In genomic region chr20:34377072-34377847, GRCh38 we compare ENCODE assay signal across 1 cellular context.
TF ChIP-seq lines count a peak whose summit lies in the region.

No MANE protein-coding gene starts in this region.

TF ChIP-seq in GM12878, 131 proteins besides CTCF, POLR2A, EP300 and RAD21 (continued from another document):
- TF ChIP-seq IRF5 (IDR thresholded peaks at IDR 0.05; ENCODE audit: borderline replicate concordance) (no peak), ZBTB4 (CRISPR knock-in tag; IDR thresholded peaks at IDR 0.05) (no peak), YBX1 (IDR thresholded peaks at IDR 0.05) (no peak), FOXK2 (IDR thresholded peaks at IDR 0.05) (no peak), SRF (IDR thresholded peaks at IDR 0.05; ENCODE audit: low read depth in 2 of 2, low read length in 2 of 2) (no peak), ELK1 (IDR thresholded peaks at IDR 0.05; ENCODE audit: low read depth, low read length) (no peak), HDAC2 (IDR thresholded peaks at IDR 0.05) (no peak), SKIL (IDR thresholded peaks at IDR 0.05; ENCODE audit: low read depth, poor library complexity, severe bottlenecking) (peak; percentile 86), JUND (IDR thresholded peaks at IDR 0.05; ENCODE audit: low read depth, low read length) (0 out of 2 replicates have a peak, but pooled peaks have one; percentile 41), RELB (IDR thresholded peaks at IDR 0.05; ENCODE audit: low read depth) (peak; percentile 62; the same call in 1 of the 2 replicates), NR2C1 (IDR thresholded peaks at IDR 0.05) (no peak), ZNF207 (IDR thresholded peaks at IDR 0.05; ENCODE audit: borderline replicate concordance) (no peak), FOXM1 (IDR thresholded peaks at IDR 0.05; ENCODE audit: low read depth, low read length) (peak; percentile 79; the same call in 1 of the 2 replicates), MLLT1 (IDR thresholded peaks at IDR 0.05) (peak; percentile 89), CHD4 (IDR thresholded peaks at IDR 0.05) (no peak), ATF2 (IDR thresholded peaks at IDR 0.05; ENCODE audit: low read length) (peak; percentile 87), BRCA1 (IDR thresholded peaks at IDR 0.05; ENCODE audit: low read depth, low read length) (no peak), TCF3 (IDR thresholded peaks at IDR 0.05; ENCODE audit: borderline replicate concordance, insufficient read depth, low read depth, low read length) (no peak), SMAD1 (IDR thresholded peaks at IDR 0.05; ENCODE audit: low read depth, partially characterized antibody) (no peak), MTA3 (IDR thresholded peaks at IDR 0.05; ENCODE audit: borderline replicate concordance, low read length) (peak; percentile 84; the same call in 1 of the 2 replicates), SIX5 (IDR thresholded peaks at IDR 0.05; ENCODE audit: low read depth, low read length, severe bottlenecking) (no peak), PAX5 (IDR thresholded peaks at IDR 0.05; ENCODE audit: borderline replicate concordance, low read depth, low read length) (peak; percentile 96), RCOR1 (conservative IDR thresholded peaks at IDR 0.05; ENCODE audit: low read depth, low read length) (no peak), NFIC (IDR thresholded peaks at IDR 0.05; ENCODE audit: low read depth, low read length) (peak; percentile 93), ETV6 (conservative IDR thresholded peaks at IDR 0.05 in 1 of 2, IDR thresholded peaks at IDR 0.05 in 1 of 2; ENCODE audit: borderline replicate concordance in 1 of 2, low read depth in 1 of 2) (no peak), NR2C2 (IDR thresholded peaks at IDR 0.05; ENCODE audit: borderline replicate concordance, control insufficient read depth, insufficient read length, low read depth) (no peak), TCF12 (IDR thresholded peaks at IDR 0.05; ENCODE audit: low read depth, low read length) (no peak), ZBTB33 (IDR thresholded peaks at IDR 0.05) (no peak), CUX1 (IDR thresholded peaks at IDR 0.05; ENCODE audit: insufficient replicate concordance, low read depth, low read length) (no peak), CEBPB (IDR thresholded peaks at IDR 0.05; ENCODE audit: borderline replicate concordance in 1 of 2, low read depth in 2 of 2, low read length in 2 of 2) (peak in 1 of 2 experiments; percentile 92; a peak in 2 of 4 replicates), MAX (IDR thresholded peaks at IDR 0.05; ENCODE audit: low read depth, low read length) (no peak), IKZF1 (conservative IDR thresholded peaks at IDR 0.05) (0 out of 2 replicates have a peak, but pooled peaks have one; percentile 53), CHD2 (IDR thresholded peaks at IDR 0.05; ENCODE audit: borderline replicate concordance, low read depth, low read length) (no peak), KDM1A (IDR thresholded peaks at IDR 0.05; ENCODE audit: borderline replicate concordance) (no peak), ATF3 (IDR thresholded peaks at IDR 0.05; ENCODE audit: borderline replicate concordance, extremely low read depth, low read depth, low read length) (no peak), ZNF24 (IDR thresholded peaks at IDR 0.05) (no peak), ZNF622 (IDR thresholded peaks at IDR 0.05) (no peak), HDAC6 (IDR thresholded peaks at IDR 0.05; ENCODE audit: unreplicated experiment) (no peak)
TF ChIP-seq in GM12878: peak in this region for 37.
